ENCODE assay signal across 1 cellular context in genomic region chr2:3356799-3357198, GRCh38.
TF ChIP-seq lines count a peak whose summit lies in the region.

No MANE protein-coding gene starts in this region.

TF ChIP-seq in GM23338, 12 proteins besides CTCF, POLR2A, EP300 and RAD21 (continued from another document):
- TF ChIP-seq ZNF331 (CRISPR knock-in tag; IDR thresholded peaks at IDR 0.05; ENCODE audit: low read depth) = no peak
- TF ChIP-seq REST (IDR thresholded peaks at IDR 0.05; ENCODE audit: unreplicated experiment) = no peak
- no peak for TF ChIP-seq ETS1 (IDR thresholded peaks at IDR 0.05)
- TF ChIP-seq EZH2 (IDR thresholded peaks at IDR 0.05; ENCODE audit: low read depth, unreplicated experiment) = no peak
- no peak for TF ChIP-seq ZNF114 (CRISPR knock-in tag; IDR thresholded peaks at IDR 0.05)
